Comparison of ENCODE assay signal across 13 cellular contexts in genomic region chr13:40536443-40537113, GRCh38.
A peak's percentile ranks its signal among the peaks of the same experiment; 100 is the strongest.
DNase-seq lines count a peak whose midpoint lies in the region; ATAC-seq and TF ChIP-seq lines count a peak whose summit lies in the region.
"Had no signal": no experiment of that assay in that cellular context is flagged by ENCODE, and none has a peak within 500 bp of the region (broad histone marks: within the 10 kb centered on the region; RNA-seq: fewer than 3 reads in every experiment).

No MANE protein-coding gene starts in this region.

- H3K4me3 Mint-ChIP-seq in activated CD8-positive, alpha-beta T cell treated with anti-CD3 and anti-CD28 coated beads, Interleukin-2, amount 10 ng/mL, durations not matched to agents 7 days and 5 days: no peak overlapping the region
- H3K4me3 Mint-ChIP-seq: HFFc6 had no signal

- DNase-seq in ELF-1 (ENCODE audit: low read depth, low spot score): peak; percentile 57
- peak; percentile 2 for DNase-seq in NCI-H2196 (lab: John Stamatoyannopoulos, UW; ENCODE audit: unreplicated experiment)
- peak; percentile 65 to 94 for DNase-seq in gastrocnemius medialis
- DNase-seq in activated CD4-positive, alpha-beta T cell treated with anti-CD3 and anti-CD28 coated beads, Interleukin-2, amount 50 U/mL, for 1 hour: no peak
- no peak for DNase-seq in HT-29 (ENCODE audit: low spot score)
- DNase-seq in activated CD8-positive, alpha-beta T cell treated with anti-CD3 and anti-CD28 coated beads, Interleukin-2, amount 10 ng/mL, durations not matched to agents 7 days and 5 days: no peak
- no peak for DNase-seq in effector memory CD4-positive, alpha-beta T cell
- DNase-seq: Calu3, HFFc6, hippocampal formation, NCI-H226, substantia nigra had no signal

- TF ChIP-seq POLR2A in gastrocnemius medialis (IDR thresholded peaks at IDR 0.05): peak in 1 of 2 donors; percentile 31

- H3K27ac Mint-ChIP-seq in activated CD8-positive, alpha-beta T cell treated with anti-CD3 and anti-CD28 coated beads, Interleukin-2, amount 10 ng/mL, durations not matched to agents 7 days and 5 days: no peak overlapping the region
- H3K27ac Mint-ChIP-seq: HFFc6 had no signal

- in situ Hi-C loops in gastrocnemius medialis (cut with MboI; ENCODE audit: low sequenced_read_pairs in 4 of 4): loop anchor here in 1 of 4 donors (25.0 kb wide), 1 partner anchor 126 kb away; the partner anchor contains the start of gene FOXO1

- TF ChIP-seq CTCF in gastrocnemius medialis (IDR thresholded peaks at IDR 0.05 in 4 of 5, conservative IDR thresholded peaks at IDR 0.05 in 1 of 5): no peak

- H3K4me3 ChIP-seq in gastrocnemius medialis: no peak overlapping the region
- no peak overlapping the region for H3K4me3 ChIP-seq in effector memory CD4-positive, alpha-beta T cell (ENCODE audit: insufficient read depth, low read depth, low read length, poor library complexity, severe bottlenecking)

- H3K36me3 Mint-ChIP-seq in activated CD8-positive, alpha-beta T cell treated with anti-CD3 and anti-CD28 coated beads, Interleukin-2, amount 10 ng/mL, durations not matched to agents 7 days and 5 days (ENCODE audit: low read depth): no peaks in the 10 kb centered on the region

- H3K9me3 Mint-ChIP-seq in activated CD8-positive, alpha-beta T cell treated with anti-CD3 and anti-CD28 coated beads, Interleukin-2, amount 10 ng/mL, durations not matched to agents 7 days and 5 days (ENCODE audit: insufficient read depth): no peaks in the 10 kb centered on the region

- CTCF ChIA-PET in activated CD8-positive, alpha-beta T cell treated with anti-CD3 and anti-CD28 coated beads, Interleukin-2, amount 10 ng/mL, durations not matched to agents 7 days and 5 days (lab: Charles Lee): interaction anchor here (1.1 kb wide), 1 partner anchor 28 kb away, joined by 4 read pairs; no protein-coding TSS in a partner anchor

- H3K4me1 Mint-ChIP-seq in activated CD8-positive, alpha-beta T cell treated with anti-CD3 and anti-CD28 coated beads, Interleukin-2, amount 10 ng/mL, durations not matched to agents 7 days and 5 days (ENCODE audit: low read depth): peaks cover 13% of the 10 kb centered on the region

- no peaks in the 10 kb centered on the region for H3K36me3 ChIP-seq in gastrocnemius medialis
- no peaks in the 10 kb centered on the region for H3K36me3 ChIP-seq in effector memory CD4-positive, alpha-beta T cell (ENCODE audit: control insufficient read depth, insufficient read depth, low read length)

- H3K9me3 ChIP-seq in gastrocnemius medialis: no peaks in the 10 kb centered on the region
- no peaks in the 10 kb centered on the region for H3K9me3 ChIP-seq in effector memory CD4-positive, alpha-beta T cell (ENCODE audit: control insufficient read depth, low read length)

- ATAC-seq in esophagus mucosa (peak; percentile 91), gastrocnemius medialis (peak; percentile 69 to 80)
- ATAC-seq in activated CD8-positive, alpha-beta T cell treated with anti-CD3 and anti-CD28 coated beads, Interleukin-2, amount 10 ng/mL, durations not matched to agents 7 days and 5 days: no peak

- H3K4me1 ChIP-seq in gastrocnemius medialis: peaks cover 19 to 36% of the 10 kb centered on the region in 2 donors
- H3K4me1 ChIP-seq in effector memory CD4-positive, alpha-beta T cell (ENCODE audit: control insufficient read depth, insufficient read depth, low read length, poor library complexity, severe bottlenecking): no peaks in the 10 kb centered on the region

- no peaks in the 10 kb centered on the region for H3K27me3 Mint-ChIP-seq in activated CD8-positive, alpha-beta T cell treated with anti-CD3 and anti-CD28 coated beads, Interleukin-2, amount 10 ng/mL, durations not matched to agents 7 days and 5 days (ENCODE audit: low read depth)

- POLR2A ChIA-PET in activated CD8-positive, alpha-beta T cell treated with anti-CD3 and anti-CD28 coated beads, Interleukin-2, amount 10 ng/mL, durations not matched to agents 7 days and 5 days (lab: Charles Lee): no interaction called here

- no peaks in the 10 kb centered on the region for H3K27me3 ChIP-seq in gastrocnemius medialis
- H3K27me3 ChIP-seq in effector memory CD4-positive, alpha-beta T cell (replicated peaks; ENCODE audit: control insufficient read depth, insufficient read depth, low read length, poor library complexity, severe bottlenecking): no peaks in the 10 kb centered on the region

- intact Hi-C loops in gastrocnemius medialis (cut with DNase I; ENCODE audit: low total_unique reads): loop anchor here (2.0 to 10.0 kb wide), 4 partner anchors 126 to 462 kb away; no protein-coding TSS in a partner anchor

- peak overlapping the region; percentile 68 to 83 (median 78) for H3K27ac ChIP-seq in gastrocnemius medialis
- H3K27ac ChIP-seq in effector memory CD4-positive, alpha-beta T cell (ENCODE audit: insufficient read depth, low read length, poor library complexity, severe bottlenecking): no peak overlapping the region

Comparison
In these comparisons a context has a peak if more than half of its experiments do, and no peak if none do; other contexts are left out.
1. DNase-seq: peak in ELF-1 (single experiment), NCI-H2196 (single experiment) and gastrocnemius medialis (2 of 2); none in activated CD4-positive, alpha-beta T cell treated with anti-CD3 and anti-CD28 coated beads, Interleukin-2, amount 50 U/mL, for 1 hour (single experiment), HT-29 (single experiment), activated CD8-positive, alpha-beta T cell treated with anti-CD3 and anti-CD28 coated beads, Interleukin-2, amount 10 ng/mL, durations not matched to agents 7 days and 5 days (single experiment) and effector memory CD4-positive, alpha-beta T cell (0 of 3).